8 cellular contexts compared by ENCODE assay signal in the genomic region with DNA sequence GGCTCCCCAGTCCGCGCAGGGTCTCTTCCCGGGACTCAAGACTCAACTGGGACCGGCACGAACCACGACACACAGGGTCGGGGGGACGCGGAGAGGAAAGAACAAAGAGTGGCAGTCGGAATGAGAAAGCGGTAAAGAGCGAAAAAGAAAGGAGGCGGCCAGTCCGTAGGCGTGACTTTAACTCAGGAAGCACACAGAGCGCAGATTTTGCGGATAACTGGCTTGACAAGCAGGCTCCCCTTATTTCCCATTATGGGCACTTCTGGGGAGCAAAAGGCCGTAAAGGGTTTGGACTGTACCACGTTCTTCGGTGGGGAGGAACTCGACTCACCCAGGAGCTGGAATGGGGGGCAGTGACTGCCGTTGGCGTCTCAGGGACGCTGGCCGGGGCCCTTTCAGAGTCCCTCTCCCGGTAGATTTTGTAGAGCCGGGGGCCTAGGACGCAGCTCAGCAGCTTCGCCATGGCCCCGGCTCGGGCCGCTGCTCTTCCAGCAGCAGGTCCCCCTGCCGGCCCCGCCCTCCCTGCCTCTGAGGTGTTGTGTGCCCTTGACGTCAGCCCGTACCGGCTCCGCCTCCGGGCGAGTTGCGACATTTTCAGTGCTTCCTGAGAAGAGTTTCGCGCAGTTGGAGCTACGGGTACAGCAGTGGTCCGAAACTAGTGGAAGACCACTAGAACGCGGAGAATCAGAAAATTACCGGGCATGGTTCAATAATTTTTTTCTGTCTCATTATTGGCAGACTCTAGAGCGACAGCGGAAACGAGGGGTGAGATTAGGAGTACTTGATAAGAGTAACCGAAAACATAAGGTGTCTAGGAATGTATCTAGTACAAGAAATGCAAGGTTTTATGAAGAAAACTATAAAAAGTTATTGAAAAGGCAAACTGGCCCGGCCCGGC. TPM values are rescaled to one million over a fixed set of nuclear protein-coding genes. Genes with fewer than 3 reads are reported as not detected.
DNase-seq lines count a peak whose midpoint lies in the region; ATAC-seq and TF ChIP-seq lines count a peak whose summit lies in the region.

A gene (minus strand): TSS at position 506 of the 898 bp plus-strand sequence. CDS start 43 bp downstream, at position 463.

- H3K27ac Mint-ChIP-seq in T-helper 17 cell: peak within 1 kb of the TSS; percentile 100
- H3K27ac Mint-ChIP-seq in progenitor cell of endocrine pancreas: peak within 1 kb of the TSS; percentile 95

- peaks cover 25% of the 10 kb centered on the region for H3K4me1 Mint-ChIP-seq in T-helper 17 cell
- peaks cover 18% of the 10 kb centered on the region for H3K4me1 Mint-ChIP-seq in progenitor cell of endocrine pancreas (ENCODE audit: low read depth)

- DNase-seq in NCI-H1694 treated with DMSO at 0.1 percent for 48 hours (lab: John Stamatoyannopoulos, UW): peak; percentile 86
- peak; percentile 92 to 93 (median 93) for DNase-seq in T-helper 17 cell
- DNase-seq in amygdala (lab: John Stamatoyannopoulos, UW): peak; percentile 61 to 99 (median 96)
- DNase-seq in left ventricle myocardium inferior: peak; percentile 99
- peak; percentile 92 for DNase-seq in progenitor cell of endocrine pancreas (ENCODE audit: low spot score, unreplicated experiment)
- DNase-seq in ureter (ENCODE audit: low spot score): peak; percentile 99

- H3K36me3 Mint-ChIP-seq in T-helper 17 cell (ENCODE audit: low read depth) (peaks cover 7% of the 10 kb centered on the region), progenitor cell of endocrine pancreas (ENCODE audit: insufficient read depth) (peaks cover 4% of the 10 kb centered on the region)

- H3K4me3 ChIP-seq in GM12875 (ENCODE audit: low read depth, low read length): peak within 1 kb of the TSS; percentile 62
- peak within 1 kb of the TSS; percentile 90 for H3K4me3 ChIP-seq in left ventricle myocardium inferior

- peaks cover 43% of the 10 kb centered on the region for H3K4me1 ChIP-seq in left ventricle myocardium inferior

- peak; percentile 81 for ATAC-seq in HG02870 (IDR thresholded peaks at IDR 0.05; ENCODE audit: unreplicated experiment)
- ATAC-seq in T-helper 17 cell: peak; percentile 93

- no peaks in the 10 kb centered on the region for H3K9me3 Mint-ChIP-seq in progenitor cell of endocrine pancreas (ENCODE audit: low read depth)

- TF ChIP-seq CTCF in GM12875 (IDR thresholded peaks at IDR 0.05; ENCODE audit: borderline replicate concordance, insufficient read depth, low read depth, low read length) (no peak), left ventricle myocardium inferior (IDR thresholded peaks at IDR 0.05; ENCODE audit: borderline replicate concordance) (peak; percentile 24), progenitor cell of endocrine pancreas (IDR thresholded peaks at IDR 0.05; ENCODE audit: unreplicated experiment) (no peak)

- H3K27me3 Mint-ChIP-seq in T-helper 17 cell (no peaks in the 10 kb centered on the region), progenitor cell of endocrine pancreas (no peaks in the 10 kb centered on the region)

- H3K9me3 ChIP-seq in T-helper 17 cell (ENCODE audit: control insufficient read depth, low read length, poor library complexity, severe bottlenecking): no peaks in the 10 kb centered on the region
- H3K9me3 ChIP-seq in left ventricle myocardium inferior (replicated peaks): no peaks in the 10 kb centered on the region

- peak within 1 kb of the TSS; percentile 99 for H3K27ac ChIP-seq in left ventricle myocardium inferior (replicated peaks)

- intact Hi-C loops in left ventricle myocardium inferior (cut with micrococcal nuclease): no loop called here

- peak within 1 kb of the TSS; percentile 100 for H3K4me3 Mint-ChIP-seq in T-helper 17 cell
- peak within 1 kb of the TSS; percentile 96 for H3K4me3 Mint-ChIP-seq in progenitor cell of endocrine pancreas (ENCODE audit: low read depth)

- no peaks in the 10 kb centered on the region for H3K27me3 ChIP-seq in left ventricle myocardium inferior (ENCODE audit: low read depth)

- peaks cover 19% of the 10 kb centered on the region for H3K36me3 ChIP-seq in left ventricle myocardium inferior

RNA-seq across cellular contexts. Expression of the gene that starts here (rescaled TPM):
- total RNA-seq in T-helper 17 cell (10 to 100 TPM; 57.8 to 75.1 TPM), left ventricle myocardium inferior (29.6 TPM), progenitor cell of endocrine pancreas (93.0 and 96.9 TPM in 2 replicates), ureter (44.5 TPM)

Comparison
In these comparisons a context has a peak if more than half of its experiments do, and no peak if none do; other contexts are left out.
1. Peak in every context shown above with its lines: DNase-seq, ATAC-seq, H3K4me3 ChIP-seq and H3K27ac ChIP-seq.